ENCODE assay signal across 18 cellular contexts in genomic region chr3:135982922-135983581, GRCh38. TPM values are rescaled to one million over a fixed set of nuclear protein-coding genes. Genes with fewer than 3 reads are reported as not detected.
A peak's percentile ranks its signal among the peaks of the same experiment; 100 is the strongest.
DNase-seq lines count a peak whose midpoint lies in the region; ATAC-seq and TF ChIP-seq lines count a peak whose summit lies in the region.
"Had no signal": no experiment of that assay in that cellular context is flagged by ENCODE, and none has a peak within 500 bp of the region (broad histone marks: within the 10 kb centered on the region; RNA-seq: fewer than 3 reads in every experiment).

No MANE protein-coding gene starts in this region.

- H3K4me1 Mint-ChIP-seq in H9, result no peaks in the 10 kb centered on the region
- peaks cover 21% of the 10 kb centered on the region for H3K4me1 Mint-ChIP-seq in osteocyte (ENCODE audit: unreplicated experiment)
- H3K4me1 Mint-ChIP-seq: WTC11 had no signal

- no peaks in the 10 kb centered on the region for H3K4me1 ChIP-seq in H9 (ENCODE audit: insufficient read depth, low read length)

- H2BK120ac ChIP-seq in H9 (ENCODE audit: low read depth, low read length, poor library complexity, severe bottlenecking), result no peak overlapping the region

- H3K18ac ChIP-seq in H9 (ENCODE audit: insufficient read length, low read depth, low read length), result no peak overlapping the region

- no peak overlapping the region for H2BK12ac ChIP-seq in H9 (ENCODE audit: insufficient read length, low read depth, low read length)

- H3K9me3 ChIP-seq in MG63, result peaks cover 3% of the 10 kb centered on the region; the same call in 1 of the 2 replicates
- no peaks in the 10 kb centered on the region for H3K9me3 ChIP-seq in H9 (ENCODE audit: control insufficient read depth, low read depth, low read length)
- H3K9me3 ChIP-seq: stomach had no signal

- in situ Hi-C loops in Caki2 (cut with HindIII; ENCODE audit: low pct_unique_long_range_greater_than_20kb, low sequenced_read_pairs), result no loop called here

- H2AFZ ChIP-seq in H9 (ENCODE audit: low read length), result no peak overlapping the region

- no peak overlapping the region for H4K5ac ChIP-seq in H9 (ENCODE audit: insufficient read length, low read depth, low read length)

- no peaks in the 10 kb centered on the region for H3K27me3 ChIP-seq in MG63
- no peaks in the 10 kb centered on the region for H3K27me3 ChIP-seq in H9 (ENCODE audit: insufficient read depth, low read length)
- H3K27me3 ChIP-seq: stomach had no signal

- no peaks in the 10 kb centered on the region for H3K23me2 ChIP-seq in H9 (ENCODE audit: insufficient read length, low read depth, low read length, poor library complexity, severe bottlenecking)

- no peak overlapping the region for H2BK5ac ChIP-seq in H9 (ENCODE audit: insufficient read length, low read length)

- H3K4me2 ChIP-seq in H9 (ENCODE audit: insufficient read depth, insufficient read length, low read length), result no peak overlapping the region

- H4K8ac ChIP-seq in H9 (replicated peaks; ENCODE audit: insufficient read length, low read depth, low read length), result no peak overlapping the region

- no peak overlapping the region for H2AK5ac ChIP-seq in H9 (ENCODE audit: insufficient read length, low read length)

- H2BK20ac ChIP-seq in H9 (ENCODE audit: low read depth, low read length, poor library complexity, severe bottlenecking), result no peak overlapping the region

- ATAC-seq in HG02759 (IDR thresholded peaks at IDR 0.05; ENCODE audit: unreplicated experiment), result no peak
- ATAC-seq: WTC11 had no signal

- H3K27ac Mint-ChIP-seq in H9 (no peak overlapping the region), osteocyte (ENCODE audit: unreplicated experiment) (no peak overlapping the region)
- H3K27ac Mint-ChIP-seq: WTC11 had no signal

- no peak overlapping the region for H3K14ac ChIP-seq in H9 (ENCODE audit: insufficient read depth, low read length)

- H3K4me3 ChIP-seq in MG63 (no peak overlapping the region), choroid plexus epithelial cell (ENCODE audit: low read depth, low read length) (no peak overlapping the region)
- H3K4me3 ChIP-seq: left ventricle myocardium inferior, stomach had no signal

- H3K27me3 Mint-ChIP-seq in H9 (ENCODE audit: low read depth) (no peaks in the 10 kb centered on the region), osteocyte (ENCODE audit: unreplicated experiment) (no peaks in the 10 kb centered on the region)

- TF ChIP-seq CTCF in choroid plexus epithelial cell (conservative IDR thresholded peaks at IDR 0.05; ENCODE audit: low read depth, low read length), result no peak
- no peak for TF ChIP-seq CTCF in H9 (conservative IDR thresholded peaks at IDR 0.05)
- TF ChIP-seq CTCF in osteocyte (IDR thresholded peaks at IDR 0.05), result no peak

- no peaks in the 10 kb centered on the region for H4K20me1 ChIP-seq in H9 (ENCODE audit: control insufficient read depth, insufficient read depth, insufficient read length)

- H3K4me3 Mint-ChIP-seq in H9 (no peak overlapping the region), osteocyte (ENCODE audit: unreplicated experiment) (no peak overlapping the region)
- H3K4me3 Mint-ChIP-seq: WTC11 had no signal

- H3K79me1 ChIP-seq in H9 (ENCODE audit: insufficient read depth, low read depth, low read length, poor library complexity, severe bottlenecking), result peaks cover 6% of the 10 kb centered on the region

- H3K36me3 Mint-ChIP-seq in H9 (ENCODE audit: insufficient read depth in 1 of 3, low read depth in 3 of 3) (no peaks in the 10 kb centered on the region; a peak in 1 of 7 replicates), osteocyte (ENCODE audit: unreplicated experiment) (peaks cover 2% of the 10 kb centered on the region)
- H3K36me3 Mint-ChIP-seq: WTC11 had no signal

- H3K36me3 ChIP-seq in MG63, result no peaks in the 10 kb centered on the region
- H3K36me3 ChIP-seq: left ventricle myocardium inferior, stomach had no signal

- no peak overlapping the region for H2BK15ac ChIP-seq in H9 (ENCODE audit: low read depth, low read length)

- peak; percentile 23 for DNase-seq in Caki2 (ENCODE audit: low read depth)
- peak; percentile 32 for DNase-seq in MG63
- DNase-seq in choroid plexus epithelial cell (ENCODE audit: low read depth), result peak; percentile 28
- peak; percentile 9 for DNase-seq in myocyte (ENCODE audit: low read depth)
- DNase-seq in H9, result no peak
- no peak for DNase-seq in stimulated activated CD8-positive, alpha-beta memory T cell treated with anti-CD3 and anti-CD28 coated beads, Interleukin-4, amount 100 ng/mL, for 48 hours
- DNase-seq in osteocyte (ENCODE audit: extremely low spot score, unreplicated experiment), result no peak
- DNase-seq: activated effector memory CD4-positive, alpha-beta T cell treated with anti-CD3 and anti-CD28 coated beads, Interleukin-2, amount 50 U/mL, for 16 hours; anterior cingulate cortex; DMS153; left ventricle myocardium inferior; NCI-H2107; NCI-H82; stimulated activated CD4-positive, alpha-beta T cell treated with anti-CD3 and anti-CD28 coated beads, Interleukin-12 subunit alpha, Interleukin-12 subunit beta, amount 100 ng/mL, for 4 hours; stomach had no signal

- H3K79me2 ChIP-seq in H9 (ENCODE audit: insufficient read depth, low read length), result no peaks in the 10 kb centered on the region

- H4K91ac ChIP-seq in H9 (ENCODE audit: insufficient read length, low read depth, low read length), result no peak overlapping the region

- H3K9me3 Mint-ChIP-seq in H9 (no peaks in the 10 kb centered on the region), osteocyte (ENCODE audit: unreplicated experiment) (no peaks in the 10 kb centered on the region)
- H3K9me3 Mint-ChIP-seq: WTC11 had no signal

- no peak overlapping the region for H3K23ac ChIP-seq in H9 (ENCODE audit: insufficient read length, low read depth, low read length)

- no CpG with 5 or more reads among the region's 5 CpGs for WGBS in H9 (ENCODE audit: extremely low coverage, insufficient read length, low lambda C conversion rate)

- no peak overlapping the region for H3K4ac ChIP-seq in H9 (ENCODE audit: low read depth, low read length)

- no peak overlapping the region for H3K27ac ChIP-seq in H9 (ENCODE audit: insufficient read length, low read depth, low read length)
- H3K27ac ChIP-seq: left ventricle myocardium inferior, stomach had no signal

- H3T11ph ChIP-seq in H9 (ENCODE audit: low read length), result no peak overlapping the region

- H3K56ac ChIP-seq in H9 (ENCODE audit: insufficient read length, low read depth, low read length), result no peak overlapping the region

- H3K9ac ChIP-seq in H9 (ENCODE audit: extremely low read depth, insufficient read length, low read length), result no peak overlapping the region

RNA-seq across cellular contexts. Expression of gene PPP2R3A, which starts 17.5 kb away (rescaled TPM):
- total RNA-seq in Caki2 (2014; rRNA removed; shearing (Covaris generic); ENCODE audit: low replicate concordance), result 3.4 and 4.0 TPM in 2 replicates
- 10.3 and 11.3 TPM in 2 replicates for total RNA-seq in MG63 (2014; rRNA removed; shearing (Covaris generic); ENCODE audit: low replicate concordance)
- total RNA-seq in myocyte (15.5 and 21.6 TPM in 2 replicates), H9 (2021) (12.4 and 12.6 TPM in 2 replicates), osteocyte (18.7 and 19.2 TPM in 2 replicates)
- 6.0 TPM for polyA plus RNA-seq in myocyte (2012)
- total RNA-seq: T-helper 1 cell treated with Interleukin-12 subunit alpha and Interleukin-12 subunit beta and Interleukin-4 antibody, amounts not matched to agents 30 ng/mL and 1 ng/mL, for 36 hours had no signal

Comparison
In these comparisons a context has a peak if more than half of its experiments do, and no peak if none do; other contexts are left out.
1. DNase-seq: peak in Caki2 (single experiment), MG63 (single experiment), choroid plexus epithelial cell (single experiment) and myocyte (single experiment); none in H9 (single experiment), stimulated activated CD8-positive, alpha-beta memory T cell treated with anti-CD3 and anti-CD28 coated beads, Interleukin-4, amount 100 ng/mL, for 48 hours (single experiment) and osteocyte (single experiment).